15 cellular contexts compared by ENCODE assay signal in the genomic region with DNA sequence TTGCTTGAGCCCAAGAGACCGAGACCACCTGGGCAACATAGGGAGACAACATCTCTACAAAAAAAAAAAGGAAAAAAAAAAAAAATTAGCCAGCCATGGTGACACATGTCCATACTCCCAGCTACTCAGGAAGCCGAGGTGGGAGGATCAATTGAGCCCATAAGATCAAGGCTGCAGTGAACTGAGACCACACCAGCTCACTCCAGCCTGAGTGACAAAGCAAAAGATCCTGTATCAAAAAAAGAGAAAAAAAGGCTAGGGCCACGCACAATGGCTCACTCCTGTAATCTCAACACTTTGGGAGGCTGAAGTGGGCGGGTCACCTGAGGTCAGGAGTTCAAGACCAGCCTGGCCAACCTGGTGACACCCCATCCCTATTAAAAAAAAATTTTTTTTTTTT. TPM values are rescaled to one million over a fixed set of nuclear protein-coding genes. Genes with fewer than 3 reads are reported as not detected.
DNase-seq lines count a peak whose midpoint lies in the region; ATAC-seq and TF ChIP-seq lines count a peak whose summit lies in the region.
"Had no signal": no experiment of that assay in that cellular context is flagged by ENCODE, and none has a peak within 500 bp of the region (broad histone marks: within the 10 kb centered on the region; RNA-seq: fewer than 3 reads in every experiment).

No MANE protein-coding gene starts in this region.

- H3K4me3 Mint-ChIP-seq in activated T-cell treated with anti-CD3 and anti-CD28 coated beads, Interleukin-2, amount 50 U/mL, for 24 hours: no peak overlapping the region
- no peak overlapping the region for H3K4me3 Mint-ChIP-seq in activated T-cell treated with anti-CD3 and anti-CD28 coated beads, Interleukin-2, amount 50 U/mL, for 72 hours

- H3K9me3 Mint-ChIP-seq in activated T-cell treated with anti-CD3 and anti-CD28 coated beads, Interleukin-2, amount 50 U/mL, for 24 hours: no peaks in the 10 kb centered on the region
- no peaks in the 10 kb centered on the region for H3K9me3 Mint-ChIP-seq in activated T-cell treated with anti-CD3 and anti-CD28 coated beads, Interleukin-2, amount 50 U/mL, for 72 hours

- H3K9me3 ChIP-seq in sigmoid colon: no peaks in the 10 kb centered on the region
- H3K9me3 ChIP-seq: SJCRH30 had no signal

- H3K36me3 Mint-ChIP-seq in activated T-cell treated with anti-CD3 and anti-CD28 coated beads, Interleukin-2, amount 50 U/mL, for 24 hours (ENCODE audit: low read depth): peaks cover 87% of the 10 kb centered on the region
- H3K36me3 Mint-ChIP-seq in activated T-cell treated with anti-CD3 and anti-CD28 coated beads, Interleukin-2, amount 50 U/mL, for 72 hours (ENCODE audit: insufficient read depth in 2 of 2): peaks cover 6 to 26% of the 10 kb centered on the region in 2 donors

- no peak for ATAC-seq in activated T-cell treated with anti-CD3 and anti-CD28 coated beads, Interleukin-2, amount 50 U/mL, for 72 hours (replicated peaks in 1 of 2)
- ATAC-seq: HCT116 had no signal

- H3K4me1 ChIP-seq in sigmoid colon: peaks cover 0 to 16% (median 2%) of the 10 kb centered on the region in 4 donors
- H3K4me1 ChIP-seq: SJCRH30 had no signal

- H3K27ac ChIP-seq in RWPE1 (peak overlapping the region; percentile 48), sigmoid colon (no peak overlapping the region)
- H3K27ac ChIP-seq: C4-2B, SJCRH30 had no signal

- peak overlapping the region; percentile 14 for H3K27ac Mint-ChIP-seq in activated T-cell treated with anti-CD3 and anti-CD28 coated beads, Interleukin-2, amount 50 U/mL, for 24 hours
- H3K27ac Mint-ChIP-seq in activated T-cell treated with anti-CD3 and anti-CD28 coated beads, Interleukin-2, amount 50 U/mL, for 72 hours: no peak overlapping the region

- intact Hi-C loops in sigmoid colon (cut with DNase I): no loop called here

- 87 to 90% methylated on average over 4 of the region's 4 CpGs for WGBS in sigmoid colon, 2 donors

- peaks cover 17% of the 10 kb centered on the region for H3K4me1 Mint-ChIP-seq in activated T-cell treated with anti-CD3 and anti-CD28 coated beads, Interleukin-2, amount 50 U/mL, for 24 hours (ENCODE audit: low read depth)
- H3K4me1 Mint-ChIP-seq in activated T-cell treated with anti-CD3 and anti-CD28 coated beads, Interleukin-2, amount 50 U/mL, for 72 hours (ENCODE audit: low read depth): peaks cover 20% of the 10 kb centered on the region

- H3K27me3 ChIP-seq in sigmoid colon: no peaks in the 10 kb centered on the region
- H3K27me3 ChIP-seq: SJCRH30 had no signal

- POLR2A ChIA-PET in RWPE1 (lab: Yijun Ruan, JAX; ENCODE audit: low non-redundant PET): no interaction called here

- no peak for TF ChIP-seq EP300 in sigmoid colon (IDR thresholded peaks at IDR 0.05)

- no peak for TF ChIP-seq POLR2A in sigmoid colon (IDR thresholded peaks at IDR 0.05)

- DNase-seq in activated T-cell treated with anti-CD3 and anti-CD28 coated beads, Interleukin-2, amount 50 U/mL, for 24 hours: no peak
- no peak for DNase-seq in activated T-cell treated with anti-CD3 and anti-CD28 coated beads, Interleukin-2, amount 50 U/mL, for 72 hours
- no peak for DNase-seq in RWPE1 (ENCODE audit: low spot score)
- DNase-seq in sigmoid colon: peak; percentile 26
- no peak for DNase-seq in AG08395 (ENCODE audit: low spot score)
- DNase-seq in GM19240 (ENCODE audit: insufficient read length, low spot score): no peak
- DNase-seq: NCI-H1105, NCI-H146, NCI-H2029 treated with DMSO at 0.1 percent for 48 hours, NCI-H226, NCI-H510A treated with DMSO at 0.1 percent for 48 hours, NCI-H748 treated with DMSO at 0.1 percent for 48 hours, SJCRH30 had no signal

- H3K27me3 Mint-ChIP-seq in activated T-cell treated with anti-CD3 and anti-CD28 coated beads, Interleukin-2, amount 50 U/mL, for 24 hours: no peaks in the 10 kb centered on the region
- H3K27me3 Mint-ChIP-seq in activated T-cell treated with anti-CD3 and anti-CD28 coated beads, Interleukin-2, amount 50 U/mL, for 72 hours (ENCODE audit: low read depth): no peaks in the 10 kb centered on the region

- TF ChIP-seq CTCF in RWPE1 (conservative IDR thresholded peaks at IDR 0.05; ENCODE audit: low read depth) (no peak), sigmoid colon (IDR thresholded peaks at IDR 0.05) (no peak)

- no peak overlapping the region for H3K4me3 ChIP-seq in sigmoid colon
- H3K4me3 ChIP-seq: SJCRH30 had no signal

- CTCF ChIA-PET in RWPE1 (lab: Yijun Ruan, JAX): interaction anchor here (0.6 kb wide), 1 partner anchor 64 kb away, joined by 3 read pairs; no protein-coding TSS in a partner anchor

- H3K36me3 ChIP-seq in sigmoid colon: peaks cover 19 to 89% (median 32%) of the 10 kb centered on the region in 4 donors

RNA-seq across cellular contexts. Expression of gene SUMO2, which starts 13.8 kb away (rescaled TPM):
- 100 to 1,000 TPM; 361 to 368 TPM for total RNA-seq in activated T-cell treated with anti-CD3 and anti-CD28 coated beads, Interleukin-2, amount 50 U/mL, for 72 hours
- 100 to 1,000 TPM in 1 of 4 donors, 10 to 100 TPM in 3; 63.0 to 109 (median 87.1) TPM for total RNA-seq in sigmoid colon
- polyA plus RNA-seq in sigmoid colon: 100 to 1,000 TPM in 2 of 3 donors, 10 to 100 TPM in 1; 69.9 to 130 (median 117) TPM

RNA-seq across cellular contexts. Expression of gene JPT1, which starts 14.7 kb away (rescaled TPM):
- total RNA-seq in activated T-cell treated with anti-CD3 and anti-CD28 coated beads, Interleukin-2, amount 50 U/mL, for 72 hours: 100 to 1,000 TPM; 162 to 188 TPM
- 10 to 100 TPM; 17.5 to 19.1 (median 18.8) TPM for total RNA-seq in sigmoid colon
- 100 to 1,000 TPM; 361 to 627 (median 471) TPM for polyA plus RNA-seq in sigmoid colon

RNA-seq across cellular contexts. Expression of gene NUP85, which starts 36.5 kb away (rescaled TPM):
- total RNA-seq in activated T-cell treated with anti-CD3 and anti-CD28 coated beads, Interleukin-2, amount 50 U/mL, for 72 hours: 100 to 1,000 TPM in 1 of 2 donors, 10 to 100 TPM in 1; 88.3 to 114 TPM
- 10 to 100 TPM; 21.1 to 32.2 (median 29.7) TPM for total RNA-seq in sigmoid colon
- polyA plus RNA-seq in sigmoid colon: 10 to 100 TPM; 31.0 to 48.6 (median 42.8) TPM

RNA-seq across cellular contexts. Expression of gene NT5C, which starts 37.5 kb away (rescaled TPM):
- total RNA-seq in activated T-cell treated with anti-CD3 and anti-CD28 coated beads, Interleukin-2, amount 50 U/mL, for 72 hours: 10 to 100 TPM; 56.5 to 65.9 TPM
- 100 to 1,000 TPM in 1 of 4 donors, 10 to 100 TPM in 3; 60.7 to 109 (median 82.4) TPM for total RNA-seq in sigmoid colon
- polyA plus RNA-seq in sigmoid colon: 100 to 1,000 TPM; 102 to 116 (median 110) TPM

RNA-seq across cellular contexts. Expression of gene ARMC7, which starts 59.2 kb away (rescaled TPM):
- total RNA-seq in activated T-cell treated with anti-CD3 and anti-CD28 coated beads, Interleukin-2, amount 50 U/mL, for 72 hours: 10 to 100 TPM; 10.6 to 12.9 TPM
- total RNA-seq in sigmoid colon: 1 to 10 TPM; 3.2 to 7.8 (median 4.3) TPM
- 10 to 100 TPM; 15.0 to 18.9 (median 16.6) TPM for polyA plus RNA-seq in sigmoid colon

Comparison
In these comparisons a context has a peak if more than half of its experiments do, and no peak if none do; other contexts are left out.
1. RNA of gene JPT1, which starts 14.7 kb away (total RNA-seq): 162 to 188 TPM in activated T-cell treated with anti-CD3 and anti-CD28 coated beads, Interleukin-2, amount 50 U/mL, for 72 hours; 17.5 to 19.1 TPM in sigmoid colon; every median in the first group is over 4 times any median in the second.